Comparison of ENCODE assay signal across 2 cellular contexts in genomic region chr6:140058846-140059245, GRCh38.
A peak's percentile ranks its signal among the peaks of the same experiment; 100 is the strongest.
TF ChIP-seq lines count a peak whose summit lies in the region.

No MANE protein-coding gene starts in this region.

TF ChIP-seq in K562, 482 proteins besides CTCF, POLR2A, EP300 and RAD21:
- TF ChIP-seq NONO (IDR thresholded peaks at IDR 0.05; ENCODE audit: low read depth in 2 of 2, low read length in 1 of 2) (no peak), CEBPB (tag; IDR thresholded peaks at IDR 0.05) (peak; percentile 70), HDAC3 (IDR thresholded peaks at IDR 0.05; ENCODE audit: borderline replicate concordance, partially characterized antibody) (no peak), SMARCA4 (IDR thresholded peaks at IDR 0.05) (no peak), POLR3G (IDR thresholded peaks at IDR 0.05; ENCODE audit: extremely low read depth, insufficient read length, insufficient replicate concordance) (no peak)
TF ChIP-seq in K562: peak in this region for 1.

TF ChIP-seq in HepG2, 621 proteins besides CTCF, POLR2A, EP300 and RAD21:
- TF ChIP-seq ZBTB7B (CRISPR knock-in tag; IDR thresholded peaks at IDR 0.05) (no peak), CEBPB (IDR thresholded peaks at IDR 0.05; ENCODE audit: borderline replicate concordance, low read depth, low read length) (0 out of 2 replicates have a peak, but pooled peaks have one; percentile 41), ZBTB26 (CRISPR knock-in tag; IDR thresholded peaks at IDR 0.05; ENCODE audit: borderline replicate concordance) (no peak)
